In the genomic region with DNA sequence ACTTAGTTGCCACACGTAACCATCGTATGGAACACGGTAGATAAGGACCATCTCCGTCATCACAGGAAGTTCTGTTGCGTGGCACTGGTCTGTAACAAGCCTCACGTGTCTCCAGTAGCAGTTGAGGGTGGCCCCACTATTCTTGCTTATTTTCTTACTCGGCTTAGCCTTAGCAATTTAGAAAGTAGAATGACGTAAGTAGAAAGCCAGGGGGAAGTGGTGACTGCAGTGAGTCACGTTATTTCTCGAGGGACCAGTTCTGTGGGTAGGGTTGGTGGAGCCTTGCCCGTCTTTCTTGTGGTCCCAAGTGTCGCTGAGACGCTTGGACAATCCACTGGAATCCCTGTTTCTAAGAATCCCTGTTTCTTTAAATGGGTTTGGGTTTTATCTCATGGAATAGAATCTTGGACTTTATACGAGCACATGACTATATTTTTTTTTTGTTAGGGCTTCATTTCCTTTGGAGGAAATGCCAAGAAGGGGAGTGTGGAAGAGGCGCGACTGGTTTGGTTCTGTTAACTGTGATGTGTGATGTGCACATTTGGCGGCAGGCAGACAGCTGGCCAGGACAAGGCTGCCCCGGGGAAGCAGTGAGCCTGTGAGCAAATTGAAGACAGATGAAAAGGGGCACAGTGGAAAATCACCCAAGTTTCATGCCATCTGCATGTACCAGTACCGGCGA, we compare ENCODE assay signal across 8 cellular contexts.
DNase-seq lines count a peak whose midpoint lies in the region; ATAC-seq, FAIRE-seq and TF ChIP-seq lines count a peak whose summit lies in the region.

No MANE protein-coding gene starts in this region.

- peaks cover 50% of the 10 kb centered on the region for H3K4me1 Mint-ChIP-seq in Calu3 (ENCODE audit: low read depth, unreplicated experiment)

- intact Hi-C loops in Calu3 (cut with micrococcal nuclease; ENCODE audit: unreplicated experiment), result no loop called here

- peak; percentile 77 for ATAC-seq in GM21717 (IDR thresholded peaks at IDR 0.05; ENCODE audit: unreplicated experiment)

- CTCF ChIA-PET in Calu3 (lab: Charles Lee), result no interaction called here

- peak; percentile 73 for DNase-seq in Calu3
- peak; percentile 73 for DNase-seq in MG63
- peak in 2 of 3 experiments; percentile 42 to 46 for DNase-seq in activated CD8-positive, alpha-beta memory T cell treated with anti-CD3 and anti-CD28 coated beads for 48 hours (ENCODE audit: low read depth in 2 of 3, low spot score in 2 of 3)
- peak; percentile 91 for DNase-seq in epithelial cell of esophagus (ENCODE audit: low read depth)
- peak; percentile 76 for DNase-seq in pons (ENCODE audit: low spot score)
- DNase-seq in urothelium cell line (ENCODE audit: low spot score), result peak; percentile 55
- DNase-seq in middle frontal gyrus (ENCODE audit: extremely low spot score, low spot score), result no peak

- H3K36me3 ChIP-seq in MG63, result 0 out of 2 replicates have a peak, but pooled peaks cover 3% of the 10 kb centered on the region

- peaks cover 3% of the 10 kb centered on the region for H3K9me3 Mint-ChIP-seq in Calu3 (ENCODE audit: low read depth, unreplicated experiment)

- H3K4me3 ChIP-seq in MG63 (no peak overlapping the region), epithelial cell of esophagus (ENCODE audit: low read length) (no peak overlapping the region)

- no peak for FAIRE-seq in urothelium cell line (lab: Jason Lieb, UNC)

- no peaks in the 10 kb centered on the region for H3K27me3 Mint-ChIP-seq in Calu3 (ENCODE audit: unreplicated experiment)

- no peaks in the 10 kb centered on the region for H3K27me3 ChIP-seq in MG63

- TF ChIP-seq CTCF in Calu3 (IDR thresholded peaks at IDR 0.05; ENCODE audit: unreplicated experiment) (no peak), epithelial cell of esophagus (IDR thresholded peaks at IDR 0.05; ENCODE audit: insufficient read depth, low read depth, low read length, missing control alignments) (no peak)

- no peaks in the 10 kb centered on the region for H3K9me3 ChIP-seq in MG63

- peak overlapping the region; percentile 77 for H3K27ac Mint-ChIP-seq in Calu3 (ENCODE audit: unreplicated experiment)

- peaks cover 14% of the 10 kb centered on the region for H3K36me3 Mint-ChIP-seq in Calu3 (ENCODE audit: insufficient read depth, unreplicated experiment)

- no peak overlapping the region for H3K4me3 Mint-ChIP-seq in Calu3 (ENCODE audit: low read depth, unreplicated experiment)

- BruUV-seq in Calu3 (replicated peaks; lab: Mats Ljungman, UMichigan), result no TSS peak
